ENCODE assay signal across 1 cellular context in the genomic region with DNA sequence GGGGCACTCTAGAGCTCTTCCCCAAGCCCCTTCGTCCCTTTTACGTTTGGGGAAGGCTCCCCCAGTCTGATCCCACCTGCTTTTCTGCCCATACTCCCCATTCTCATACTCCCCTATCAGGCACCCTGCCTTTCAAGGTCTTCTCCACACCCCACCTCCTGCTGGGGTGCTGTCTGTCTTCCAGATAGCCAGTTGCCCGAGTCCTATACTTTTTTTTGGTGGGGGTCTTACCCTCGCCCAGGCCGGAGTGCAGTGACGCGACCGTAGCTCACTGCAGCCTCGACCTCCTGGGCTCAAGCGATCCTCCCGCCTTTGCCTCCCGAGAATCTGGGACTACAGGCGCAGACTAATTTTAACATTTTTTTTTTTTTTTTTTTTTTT.
TF ChIP-seq lines count a peak whose summit lies in the region.

No MANE protein-coding gene starts in this region.

TF ChIP-seq in HepG2, 621 proteins besides CTCF, POLR2A, EP300 and RAD21:
- TF ChIP-seq, protein P1, sequence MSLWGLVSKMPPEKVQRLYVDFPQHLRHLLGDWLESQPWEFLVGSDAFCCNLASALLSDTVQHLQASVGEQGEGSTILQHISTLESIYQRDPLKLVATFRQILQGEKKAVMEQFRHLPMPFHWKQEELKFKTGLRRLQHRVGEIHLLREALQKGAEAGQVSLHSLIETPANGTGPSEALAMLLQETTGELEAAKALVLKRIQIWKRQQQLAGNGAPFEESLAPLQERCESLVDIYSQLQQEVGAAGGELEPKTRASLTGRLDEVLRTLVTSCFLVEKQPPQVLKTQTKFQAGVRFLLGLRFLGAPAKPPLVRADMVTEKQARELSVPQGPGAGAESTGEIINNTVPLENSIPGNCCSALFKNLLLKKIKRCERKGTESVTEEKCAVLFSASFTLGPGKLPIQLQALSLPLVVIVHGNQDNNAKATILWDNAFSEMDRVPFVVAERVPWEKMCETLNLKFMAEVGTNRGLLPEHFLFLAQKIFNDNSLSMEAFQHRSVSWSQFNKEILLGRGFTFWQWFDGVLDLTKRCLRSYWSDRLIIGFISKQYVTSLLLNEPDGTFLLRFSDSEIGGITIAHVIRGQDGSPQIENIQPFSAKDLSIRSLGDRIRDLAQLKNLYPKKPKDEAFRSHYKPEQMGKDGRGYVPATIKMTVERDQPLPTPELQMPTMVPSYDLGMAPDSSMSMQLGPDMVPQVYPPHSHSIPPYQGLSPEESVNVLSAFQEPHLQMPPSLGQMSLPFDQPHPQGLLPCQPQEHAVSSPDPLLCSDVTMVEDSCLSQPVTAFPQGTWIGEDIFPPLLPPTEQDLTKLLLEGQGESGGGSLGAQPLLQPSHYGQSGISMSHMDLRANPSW (CRISPR knock-in tag; IDR thresholded peaks at IDR 0.05; ENCODE audit: borderline replicate concordance): no peak
- TF ChIP-seq ZBTB42 (CRISPR knock-in tag; IDR thresholded peaks at IDR 0.05) (peak; percentile 5; the same call in 1 of the 2 replicates), MAFF (IDR thresholded peaks at IDR 0.05; ENCODE audit: low read depth, low read length) (no peak), ARNTL (CRISPR knock-in tag; IDR thresholded peaks at IDR 0.05) (no peak), ZNF660 (CRISPR knock-in tag; IDR thresholded peaks at IDR 0.05; ENCODE audit: borderline replicate concordance, low read depth) (no peak), ZMYM4 (CRISPR knock-in tag; IDR thresholded peaks at IDR 0.05) (peak; percentile 3; the same call in 1 of the 2 replicates), PITX1 (CRISPR knock-in tag; IDR thresholded peaks at IDR 0.05) (no peak), SRY (CRISPR knock-in tag; IDR thresholded peaks at IDR 0.05) (0 out of 2 replicates have a peak, but pooled peaks have one; percentile 8), ZNF709 (CRISPR knock-in tag; IDR thresholded peaks at IDR 0.05) (no peak)
- TF ChIP-seq, protein P2, sequence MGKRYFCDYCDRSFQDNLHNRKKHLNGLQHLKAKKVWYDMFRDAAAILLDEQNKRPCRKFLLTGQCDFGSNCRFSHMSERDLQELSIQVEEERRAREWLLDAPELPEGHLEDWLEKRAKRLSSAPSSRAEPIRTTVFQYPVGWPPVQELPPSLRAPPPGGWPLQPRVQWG (CRISPR knock-in tag; IDR thresholded peaks at IDR 0.05; ENCODE audit: borderline replicate concordance, low read depth): no peak
- TF ChIP-seq, protein P3, sequence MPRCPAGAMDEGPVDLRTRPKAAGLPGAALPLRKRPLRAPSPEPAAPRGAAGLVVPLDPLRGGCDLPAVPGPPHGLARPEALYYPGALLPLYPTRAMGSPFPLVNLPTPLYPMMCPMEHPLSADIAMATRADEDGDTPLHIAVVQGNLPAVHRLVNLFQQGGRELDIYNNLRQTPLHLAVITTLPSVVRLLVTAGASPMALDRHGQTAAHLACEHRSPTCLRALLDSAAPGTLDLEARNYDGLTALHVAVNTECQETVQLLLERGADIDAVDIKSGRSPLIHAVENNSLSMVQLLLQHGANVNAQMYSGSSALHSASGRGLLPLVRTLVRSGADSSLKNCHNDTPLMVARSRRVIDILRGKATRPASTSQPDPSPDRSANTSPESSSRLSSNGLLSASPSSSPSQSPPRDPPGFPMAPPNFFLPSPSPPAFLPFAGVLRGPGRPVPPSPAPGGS (CRISPR knock-in tag; IDR thresholded peaks at IDR 0.05): 0 out of 2 replicates have a peak, but pooled peaks have one; percentile 6
- TF ChIP-seq, protein P4, sequence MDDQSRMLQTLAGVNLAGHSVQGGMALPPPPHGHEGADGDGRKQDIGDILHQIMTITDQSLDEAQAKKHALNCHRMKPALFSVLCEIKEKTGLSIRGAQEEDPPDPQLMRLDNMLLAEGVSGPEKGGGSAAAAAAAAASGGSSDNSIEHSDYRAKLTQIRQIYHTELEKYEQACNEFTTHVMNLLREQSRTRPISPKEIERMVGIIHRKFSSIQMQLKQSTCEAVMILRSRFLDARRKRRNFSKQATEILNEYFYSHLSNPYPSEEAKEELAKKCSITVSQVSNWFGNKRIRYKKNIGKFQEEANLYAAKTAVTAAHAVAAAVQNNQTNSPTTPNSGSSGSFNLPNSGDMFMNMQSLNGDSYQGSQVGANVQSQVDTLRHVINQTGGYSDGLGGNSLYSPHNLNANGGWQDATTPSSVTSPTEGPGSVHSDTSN (CRISPR knock-in tag; IDR thresholded peaks at IDR 0.05; ENCODE audit: borderline replicate concordance): no peak
- TF ChIP-seq, protein P5, sequence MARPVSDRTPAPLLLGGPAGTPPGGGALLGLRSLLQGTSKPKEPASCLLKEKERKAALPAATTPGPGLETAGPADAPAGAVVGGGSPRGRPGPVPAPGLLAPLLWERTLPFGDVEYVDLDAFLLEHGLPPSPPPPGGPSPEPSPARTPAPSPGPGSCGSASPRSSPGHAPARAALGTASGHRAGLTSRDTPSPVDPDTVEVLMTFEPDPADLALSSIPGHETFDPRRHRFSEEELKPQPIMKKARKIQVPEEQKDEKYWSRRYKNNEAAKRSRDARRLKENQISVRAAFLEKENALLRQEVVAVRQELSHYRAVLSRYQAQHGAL (CRISPR knock-in tag; IDR thresholded peaks at IDR 0.05; ENCODE audit: not compliant biosample characterization): no peak
- TF ChIP-seq, protein P6, sequence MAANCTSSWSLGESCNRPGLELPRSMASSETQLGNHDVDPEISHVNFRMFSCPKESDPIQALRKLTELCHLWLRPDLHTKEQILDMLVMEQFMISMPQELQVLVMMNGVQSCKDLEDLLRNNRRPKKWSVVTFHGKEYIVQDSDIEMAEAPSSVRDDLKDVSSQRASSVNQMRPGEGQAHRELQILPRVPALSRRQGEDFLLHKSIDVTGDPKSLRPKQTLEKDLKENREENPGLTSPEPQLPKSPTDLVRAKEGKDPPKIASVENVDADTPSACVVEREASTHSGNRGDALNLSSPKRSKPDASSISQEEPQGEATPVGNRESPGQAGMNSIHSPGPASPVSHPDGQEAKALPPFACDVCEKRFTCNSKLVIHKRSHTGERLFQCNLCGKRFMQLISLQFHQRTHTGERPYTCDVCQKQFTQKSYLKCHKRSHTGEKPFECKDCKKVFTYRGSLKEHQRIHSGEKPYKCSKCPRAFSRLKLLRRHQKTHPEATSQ (CRISPR knock-in tag; IDR thresholded peaks at IDR 0.05; ENCODE audit: borderline replicate concordance): no peak
- TF ChIP-seq, protein P7, sequence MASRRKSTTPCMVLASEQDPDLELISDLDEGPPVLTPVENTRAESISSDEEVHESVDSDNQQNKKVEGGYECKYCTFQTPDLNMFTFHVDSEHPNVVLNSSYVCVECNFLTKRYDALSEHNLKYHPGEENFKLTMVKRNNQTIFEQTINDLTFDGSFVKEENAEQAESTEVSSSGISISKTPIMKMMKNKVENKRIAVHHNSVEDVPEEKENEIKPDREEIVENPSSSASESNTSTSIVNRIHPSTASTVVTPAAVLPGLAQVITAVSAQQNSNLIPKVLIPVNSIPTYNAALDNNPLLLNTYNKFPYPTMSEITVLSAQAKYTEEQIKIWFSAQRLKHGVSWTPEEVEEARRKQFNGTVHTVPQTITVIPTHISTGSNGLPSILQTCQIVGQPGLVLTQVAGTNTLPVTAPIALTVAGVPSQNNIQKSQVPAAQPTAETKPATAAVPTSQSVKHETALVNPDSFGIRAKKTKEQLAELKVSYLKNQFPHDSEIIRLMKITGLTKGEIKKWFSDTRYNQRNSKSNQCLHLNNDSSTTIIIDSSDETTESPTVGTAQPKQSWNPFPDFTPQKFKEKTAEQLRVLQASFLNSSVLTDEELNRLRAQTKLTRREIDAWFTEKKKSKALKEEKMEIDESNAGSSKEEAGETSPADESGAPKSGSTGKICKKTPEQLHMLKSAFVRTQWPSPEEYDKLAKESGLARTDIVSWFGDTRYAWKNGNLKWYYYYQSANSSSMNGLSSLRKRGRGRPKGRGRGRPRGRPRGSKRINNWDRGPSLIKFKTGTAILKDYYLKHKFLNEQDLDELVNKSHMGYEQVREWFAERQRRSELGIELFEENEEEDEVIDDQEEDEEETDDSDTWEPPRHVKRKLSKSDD (CRISPR knock-in tag; IDR thresholded peaks at IDR 0.05; ENCODE audit: low read depth): 0 out of 2 replicates have a peak, but pooled peaks have one; percentile 10
